In genomic region chr11:15888596-15889345, GRCh38 we compare ENCODE assay signal across 24 cellular contexts.
"Had no signal": no experiment of that assay in that cellular context is flagged by ENCODE, and none has a peak within 500 bp of the region (broad histone marks: within the 10 kb centered on the region; RNA-seq: fewer than 3 reads in every experiment).

No MANE protein-coding gene starts in this region.

- H3K4me1 ChIP-seq: right lobe of liver, spleen had no signal

- ATAC-seq: effector memory CD8-positive, alpha-beta T cell; foreskin keratinocyte; left lobe of liver; natural killer cell; psoas muscle; right lobe of liver; stimulated activated naive B cell treated with anti-CD40 and anti-IgM and Interleukin-4, amounts not matched to agents 10 μg/mL and 1 μg/mL and 100 μg/mL, for 72 hours; stimulated activated naive CD8-positive, alpha-beta T cell treated with anti-CD3 and anti-CD28 coated beads, Interleukin-15, amount 100 ng/mL, for 72 hours; upper lobe of right lung had no signal

- H3K36me3 Mint-ChIP-seq: natural killer cell; stimulated activated naive B cell treated with anti-CD40 and anti-IgM and Interleukin-4, amounts not matched to agents 10 μg/mL and 1 μg/mL and 100 μg/mL, for 72 hours had no signal

- H3K27me3 Mint-ChIP-seq: dendritic cell treated with granulocyte-macrophage colony-stimulating factor and Interleukin-4, amounts not matched to agents 40 ng/mL and 50 ng/mL, for 4 days; effector memory CD8-positive, alpha-beta T cell; stimulated activated naive B cell treated with anti-CD40 and anti-IgM and Interleukin-4, amounts not matched to agents 10 μg/mL and 1 μg/mL and 100 μg/mL, for 72 hours had no signal

- H2AFZ ChIP-seq: hepatocyte, parathyroid adenoma had no signal

- DNase-seq: effector memory CD8-positive, alpha-beta T cell; foreskin keratinocyte; head of caudate nucleus; natural killer cell; psoas muscle; retina; right lobe of liver; spleen; stimulated activated CD4-positive, alpha-beta T cell treated with anti-CD3 and anti-CD28 coated beads, Interleukin-15, amount 100 ng/mL, for 24 hours; stimulated activated CD4-positive, alpha-beta T cell treated with anti-CD3 and anti-CD28 coated beads, Interleukin-1b, Interleukin-23, amount 100 ng/mL, for 48 hours; stimulated activated CD4-positive, alpha-beta T cell treated with anti-CD3 and anti-CD28 coated beads, Interleukin-4, amount 100 ng/mL, for 4 hours; stimulated activated naive B cell treated with anti-CD40 and anti-IgM and Interleukin-4, amounts not matched to agents 10 μg/mL and 1 μg/mL and 100 μg/mL, for 72 hours; stimulated activated naive CD8-positive, alpha-beta T cell treated with anti-CD3 and anti-CD28 coated beads, Interleukin-15, amount 100 ng/mL, for 72 hours; testis; upper lobe of right lung had no signal

- H3K4me2 ChIP-seq: hepatocyte had no signal

- H3K9me3 ChIP-seq: esophagus muscularis mucosa, psoas muscle, right lobe of liver, spleen, testis, tibial nerve, upper lobe of right lung, vagina had no signal

- H3K27me3 ChIP-seq: esophagus muscularis mucosa, foreskin keratinocyte, hepatocyte, right lobe of liver, spleen, testis, tibial nerve, upper lobe of right lung, vagina had no signal

- H3K4me1 Mint-ChIP-seq: stimulated activated naive B cell treated with anti-CD40 and anti-IgM and Interleukin-4, amounts not matched to agents 10 μg/mL and 1 μg/mL and 100 μg/mL, for 72 hours; stimulated activated naive CD8-positive, alpha-beta T cell treated with anti-CD3 and anti-CD28 coated beads, Interleukin-15, amount 100 ng/mL, for 72 hours had no signal

- H3K79me2 ChIP-seq: hepatocyte, parathyroid adenoma had no signal

- H3K4me3 ChIP-seq: esophagus muscularis mucosa, hepatocyte, psoas muscle, right lobe of liver, spleen, testis, tibial nerve, upper lobe of right lung, vagina had no signal

- H3K9me3 Mint-ChIP-seq: dendritic cell treated with granulocyte-macrophage colony-stimulating factor and Interleukin-4, amounts not matched to agents 40 ng/mL and 50 ng/mL, for 4 days; natural killer cell; stimulated activated naive B cell treated with anti-CD40 and anti-IgM and Interleukin-4, amounts not matched to agents 10 μg/mL and 1 μg/mL and 100 μg/mL, for 72 hours; stimulated activated naive CD8-positive, alpha-beta T cell treated with anti-CD3 and anti-CD28 coated beads, Interleukin-15, amount 100 ng/mL, for 72 hours had no signal

- FAIRE-seq: colon had no signal

- H3K27ac Mint-ChIP-seq: dendritic cell treated with granulocyte-macrophage colony-stimulating factor and Interleukin-4, amounts not matched to agents 40 ng/mL and 50 ng/mL, for 4 days; effector memory CD8-positive, alpha-beta T cell; natural killer cell; stimulated activated naive B cell treated with anti-CD40 and anti-IgM and Interleukin-4, amounts not matched to agents 10 μg/mL and 1 μg/mL and 100 μg/mL, for 72 hours had no signal

- H3K36me3 ChIP-seq: esophagus muscularis mucosa, right lobe of liver, spleen, tibial nerve, upper lobe of right lung, vagina had no signal

- H3K9ac ChIP-seq: parathyroid adenoma had no signal

- H3K27ac ChIP-seq: epithelial cell of prostate, esophagus muscularis mucosa, foreskin keratinocyte, parathyroid adenoma, psoas muscle, right lobe of liver, spleen, testis, tibial nerve, upper lobe of right lung, vagina had no signal

- H3K4me3 Mint-ChIP-seq: dendritic cell treated with granulocyte-macrophage colony-stimulating factor and Interleukin-4, amounts not matched to agents 40 ng/mL and 50 ng/mL, for 4 days; effector memory CD8-positive, alpha-beta T cell; natural killer cell; stimulated activated naive B cell treated with anti-CD40 and anti-IgM and Interleukin-4, amounts not matched to agents 10 μg/mL and 1 μg/mL and 100 μg/mL, for 72 hours; stimulated activated naive CD8-positive, alpha-beta T cell treated with anti-CD3 and anti-CD28 coated beads, Interleukin-15, amount 100 ng/mL, for 72 hours had no signal
